8 cellular contexts compared by ENCODE assay signal in genomic region chr6:157022022-157022740, GRCh38.
DNase-seq lines count a peak whose midpoint lies in the region; ATAC-seq and TF ChIP-seq lines count a peak whose summit lies in the region.

No MANE protein-coding gene starts in this region.

- H4K20me1 ChIP-seq in DND-41 (ENCODE audit: insufficient read depth, low read length): peaks cover 49% of the 10 kb centered on the region; the same call in 1 of the 2 replicates

- peak overlapping the region; percentile 66 for H3K4me2 ChIP-seq in DND-41 (ENCODE audit: insufficient read depth, low read length)

- peak overlapping the region; percentile 88 for H2AFZ ChIP-seq in DND-41 (ENCODE audit: low read depth, low read length)

- peaks cover 40 to 43% of the 10 kb centered on the region in 2 donors for H3K4me1 Mint-ChIP-seq in natural killer cell

- no peaks in the 10 kb centered on the region for H3K36me3 Mint-ChIP-seq in natural killer cell

- peak overlapping the region; percentile 71 to 78; a peak in 3 of 4 replicates for H3K4me3 ChIP-seq in DND-41 (ENCODE audit: low read depth in 1 of 2, low read length in 2 of 2)
- peak overlapping the region; percentile 71 for H3K4me3 ChIP-seq in LNCaP clone FGC (ENCODE audit: low read depth, low read length)

- peak overlapping the region; percentile 96 for H3K27ac Mint-ChIP-seq in natural killer cell

- H3K4me1 ChIP-seq in DND-41 (ENCODE audit: insufficient read depth, low read length): peaks cover 32% of the 10 kb centered on the region

- H3K27me3 Mint-ChIP-seq in natural killer cell (ENCODE audit: low read depth in 2 of 2): no peaks in the 10 kb centered on the region

- intact Hi-C loops in natural killer cell (cut with micrococcal nuclease): loop anchor here (5.0 kb wide), 3 partner anchors 35 to 250 kb away; no protein-coding TSS in a partner anchor

- TF ChIP-seq POLR2A in Raji (IDR thresholded peaks at IDR 0.05; ENCODE audit: insufficient read depth, low read depth, low read length): peak; percentile 61; the same call in 1 of the 2 replicates

- H3K79me2 ChIP-seq in DND-41 (ENCODE audit: insufficient read depth, low read length): peaks cover 92% of the 10 kb centered on the region

- ATAC-seq in DND-41 (ENCODE audit: insufficient read depth, low read depth): peak; percentile 76
- ATAC-seq in natural killer cell: peak; percentile 65 to 85 (median 66)

- H3K4me3 Mint-ChIP-seq in natural killer cell: peak overlapping the region; percentile 95

- no peaks in the 10 kb centered on the region for H3K9me3 Mint-ChIP-seq in natural killer cell

- no peaks in the 10 kb centered on the region; the same call in 1 of the 2 replicates for H3K36me3 ChIP-seq in DND-41 (ENCODE audit: insufficient read depth, low read length)

- H3K9ac ChIP-seq in DND-41 (ENCODE audit: low read depth, low read length): peak overlapping the region; percentile 93

- H3K27ac ChIP-seq in DND-41 (ENCODE audit: low read length): peak overlapping the region; percentile 93

- H3K9me3 ChIP-seq in DND-41 (ENCODE audit: insufficient read depth, low read length, severe bottlenecking): no peaks in the 10 kb centered on the region

- DNase-seq in DND-41 (peak; percentile 86), GOT3 (lab: John Stamatoyannopoulos, UW) (peak; percentile 54), LNCaP clone FGC (ENCODE audit: low read depth) (peak; percentile 88), fibroblast of peridontal ligament (ENCODE audit: extremely low read depth) (peak; percentile 95), natural killer cell (peak; percentile 80)
- DNase-seq in activated effector memory CD4-positive, alpha-beta T cell treated with Interleukin-2 at 50 U/mL for 16 hours: peak; percentile 80
- peak; percentile 81 for DNase-seq in stimulated activated naive CD4-positive, alpha-beta T cell treated with Interleukin-2 at 50 U/mL for 16 hours (lab: John Stamatoyannopoulos, UW)

- TF ChIP-seq CTCF in DND-41 (IDR thresholded peaks at IDR 0.05; ENCODE audit: borderline replicate concordance, extremely low read depth, low read length, poor library complexity, severe bottlenecking) (no peak), LNCaP clone FGC (IDR thresholded peaks at IDR 0.05; ENCODE audit: control insufficient read depth, extremely low read depth, insufficient read depth) (no peak), natural killer cell (IDR thresholded peaks at IDR 0.05) (no peak)

- no peaks in the 10 kb centered on the region for H3K27me3 ChIP-seq in DND-41 (ENCODE audit: insufficient read depth, low read length, poor library complexity)

Comparison
In these comparisons a context has a peak if more than half of its experiments do, and no peak if none do; other contexts are left out.
1. Peak in every context shown above with its lines: DNase-seq, ATAC-seq, H3K4me3 ChIP-seq and H3K27ac ChIP-seq.